2 cellular contexts compared by ENCODE assay signal in the genomic region with DNA sequence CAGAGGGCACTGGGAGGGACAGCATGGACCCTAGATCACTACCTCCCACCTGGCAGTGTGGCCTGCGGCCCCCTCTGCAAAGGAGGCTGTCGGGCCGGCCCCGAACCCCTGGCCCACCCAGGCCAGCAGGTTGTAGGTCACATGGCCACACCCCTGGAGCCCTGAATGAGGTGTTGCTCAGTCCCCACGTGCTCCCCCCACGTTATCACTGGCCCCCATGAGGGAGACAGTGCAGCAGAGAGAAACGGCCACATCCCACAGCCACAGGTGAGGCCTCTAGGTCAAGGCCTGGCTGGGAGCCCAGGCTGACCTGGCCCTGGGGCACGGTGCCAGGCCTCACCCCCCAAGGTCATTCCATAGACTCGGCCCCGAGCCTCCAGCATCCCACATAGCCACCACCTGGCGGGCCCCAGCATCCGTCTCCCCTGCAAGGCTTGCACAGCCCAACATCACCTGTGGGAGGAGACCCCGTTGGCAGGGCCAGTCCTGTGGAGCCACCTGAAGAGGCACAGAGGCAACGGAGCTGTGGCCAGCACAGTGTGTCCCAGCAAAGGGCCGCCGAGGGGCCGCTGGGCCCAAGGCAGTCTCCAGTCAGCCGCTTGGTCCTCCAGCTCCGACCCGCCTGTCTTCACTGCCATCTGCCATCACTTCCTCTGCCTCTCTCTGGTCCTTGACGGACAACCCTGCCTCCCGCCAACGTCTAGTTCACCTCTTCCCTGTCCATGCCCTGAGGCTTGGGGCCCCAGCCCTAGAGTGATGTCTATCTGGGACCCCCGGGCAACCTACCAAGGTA.
TF ChIP-seq lines count a peak whose summit lies in the region.

No MANE protein-coding gene starts in this region.

TF ChIP-seq in HepG2, 621 proteins besides CTCF, POLR2A, EP300 and RAD21 (continued from another document and continues in another):
- TF ChIP-seq SNRNP70 (IDR thresholded peaks at IDR 0.05; ENCODE audit: low read depth, low read length): no peak
- TF ChIP-seq ZNF160 (CRISPR knock-in tag; IDR thresholded peaks at IDR 0.05): no peak
- TF ChIP-seq, protein P1, sequence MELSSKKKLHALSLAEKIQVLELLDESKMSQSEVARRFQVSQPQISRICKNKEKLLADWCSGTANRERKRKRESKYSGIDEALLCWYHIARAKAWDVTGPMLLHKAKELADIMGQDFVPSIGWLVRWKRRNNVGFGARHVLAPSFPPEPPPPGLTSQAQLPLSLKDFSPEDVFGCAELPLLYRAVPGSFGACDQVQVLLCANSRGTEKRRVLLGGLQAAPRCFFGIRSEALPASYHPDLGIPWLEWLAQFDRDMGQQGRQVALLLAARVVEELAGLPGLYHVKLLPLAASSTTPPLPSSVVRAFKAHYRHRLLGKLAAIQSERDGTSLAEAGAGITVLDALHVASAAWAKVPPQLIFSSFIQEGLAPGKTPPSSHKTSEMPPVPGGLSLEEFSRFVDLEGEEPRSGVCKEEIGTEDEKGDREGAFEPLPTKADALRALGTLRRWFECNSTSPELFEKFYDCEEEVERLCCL (CRISPR knock-in tag; IDR thresholded peaks at IDR 0.05; ENCODE audit: borderline replicate concordance): no peak
- no peak for TF ChIP-seq HCFC1 (IDR thresholded peaks at IDR 0.05; ENCODE audit: low read depth, low read length)
- TF ChIP-seq, protein P2, sequence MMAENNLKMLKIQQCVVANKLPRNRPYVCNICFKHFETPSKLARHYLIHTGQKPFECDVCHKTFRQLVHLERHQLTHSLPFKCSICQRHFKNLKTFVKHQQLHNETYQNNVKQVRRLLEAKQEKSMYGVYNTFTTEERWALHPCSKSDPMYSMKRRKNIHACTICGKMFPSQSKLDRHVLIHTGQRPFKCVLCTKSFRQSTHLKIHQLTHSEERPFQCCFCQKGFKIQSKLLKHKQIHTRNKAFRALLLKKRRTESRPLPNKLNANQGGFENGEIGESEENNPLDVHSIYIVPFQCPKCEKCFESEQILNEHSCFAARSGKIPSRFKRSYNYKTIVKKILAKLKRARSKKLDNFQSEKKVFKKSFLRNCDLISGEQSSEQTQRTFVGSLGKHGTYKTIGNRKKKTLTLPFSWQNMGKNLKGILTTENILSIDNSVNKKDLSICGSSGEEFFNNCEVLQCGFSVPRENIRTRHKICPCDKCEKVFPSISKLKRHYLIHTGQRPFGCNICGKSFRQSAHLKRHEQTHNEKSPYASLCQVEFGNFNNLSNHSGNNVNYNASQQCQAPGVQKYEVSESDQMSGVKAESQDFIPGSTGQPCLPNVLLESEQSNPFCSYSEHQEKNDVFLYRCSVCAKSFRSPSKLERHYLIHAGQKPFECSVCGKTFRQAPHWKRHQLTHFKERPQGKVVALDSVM (CRISPR knock-in tag; IDR thresholded peaks at IDR 0.05): peak; percentile 56; the same call in 1 of the 2 replicates
- TF ChIP-seq SCMH1 (CRISPR knock-in tag; IDR thresholded peaks at IDR 0.05; ENCODE audit: borderline replicate concordance): no peak
- no peak for TF ChIP-seq RORA (CRISPR knock-in tag; IDR thresholded peaks at IDR 0.05)
- TF ChIP-seq, protein P3, sequence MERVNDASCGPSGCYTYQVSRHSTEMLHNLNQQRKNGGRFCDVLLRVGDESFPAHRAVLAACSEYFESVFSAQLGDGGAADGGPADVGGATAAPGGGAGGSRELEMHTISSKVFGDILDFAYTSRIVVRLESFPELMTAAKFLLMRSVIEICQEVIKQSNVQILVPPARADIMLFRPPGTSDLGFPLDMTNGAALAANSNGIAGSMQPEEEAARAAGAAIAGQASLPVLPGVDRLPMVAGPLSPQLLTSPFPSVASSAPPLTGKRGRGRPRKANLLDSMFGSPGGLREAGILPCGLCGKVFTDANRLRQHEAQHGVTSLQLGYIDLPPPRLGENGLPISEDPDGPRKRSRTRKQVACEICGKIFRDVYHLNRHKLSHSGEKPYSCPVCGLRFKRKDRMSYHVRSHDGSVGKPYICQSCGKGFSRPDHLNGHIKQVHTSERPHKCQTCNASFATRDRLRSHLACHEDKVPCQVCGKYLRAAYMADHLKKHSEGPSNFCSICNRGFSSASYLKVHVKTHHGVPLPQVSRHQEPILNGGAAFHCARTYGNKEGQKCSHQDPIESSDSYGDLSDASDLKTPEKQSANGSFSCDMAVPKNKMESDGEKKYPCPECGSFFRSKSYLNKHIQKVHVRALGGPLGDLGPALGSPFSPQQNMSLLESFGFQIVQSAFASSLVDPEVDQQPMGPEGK (CRISPR knock-in tag; IDR thresholded peaks at IDR 0.05): peak; percentile 43; the same call in 1 of the 2 replicates
- TF ChIP-seq CCDC6 (CRISPR knock-in tag; IDR thresholded peaks at IDR 0.05): no peak
- TF ChIP-seq, protein P4, sequence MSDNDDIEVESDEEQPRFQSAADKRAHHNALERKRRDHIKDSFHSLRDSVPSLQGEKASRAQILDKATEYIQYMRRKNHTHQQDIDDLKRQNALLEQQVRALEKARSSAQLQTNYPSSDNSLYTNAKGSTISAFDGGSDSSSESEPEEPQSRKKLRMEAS (IDR thresholded peaks at IDR 0.05): 0 out of 2 replicates have a peak, but pooled peaks have one; percentile 23
- TF ChIP-seq SALL1 (CRISPR knock-in tag; IDR thresholded peaks at IDR 0.05): no peak
- TF ChIP-seq GZF1 (CRISPR knock-in tag; IDR thresholded peaks at IDR 0.05): no peak
- TF ChIP-seq MTA1 (CRISPR knock-in tag; IDR thresholded peaks at IDR 0.05; ENCODE audit: borderline replicate concordance): 0 out of 2 replicates have a peak, but pooled peaks have one; percentile 12
- TF ChIP-seq, protein P5, sequence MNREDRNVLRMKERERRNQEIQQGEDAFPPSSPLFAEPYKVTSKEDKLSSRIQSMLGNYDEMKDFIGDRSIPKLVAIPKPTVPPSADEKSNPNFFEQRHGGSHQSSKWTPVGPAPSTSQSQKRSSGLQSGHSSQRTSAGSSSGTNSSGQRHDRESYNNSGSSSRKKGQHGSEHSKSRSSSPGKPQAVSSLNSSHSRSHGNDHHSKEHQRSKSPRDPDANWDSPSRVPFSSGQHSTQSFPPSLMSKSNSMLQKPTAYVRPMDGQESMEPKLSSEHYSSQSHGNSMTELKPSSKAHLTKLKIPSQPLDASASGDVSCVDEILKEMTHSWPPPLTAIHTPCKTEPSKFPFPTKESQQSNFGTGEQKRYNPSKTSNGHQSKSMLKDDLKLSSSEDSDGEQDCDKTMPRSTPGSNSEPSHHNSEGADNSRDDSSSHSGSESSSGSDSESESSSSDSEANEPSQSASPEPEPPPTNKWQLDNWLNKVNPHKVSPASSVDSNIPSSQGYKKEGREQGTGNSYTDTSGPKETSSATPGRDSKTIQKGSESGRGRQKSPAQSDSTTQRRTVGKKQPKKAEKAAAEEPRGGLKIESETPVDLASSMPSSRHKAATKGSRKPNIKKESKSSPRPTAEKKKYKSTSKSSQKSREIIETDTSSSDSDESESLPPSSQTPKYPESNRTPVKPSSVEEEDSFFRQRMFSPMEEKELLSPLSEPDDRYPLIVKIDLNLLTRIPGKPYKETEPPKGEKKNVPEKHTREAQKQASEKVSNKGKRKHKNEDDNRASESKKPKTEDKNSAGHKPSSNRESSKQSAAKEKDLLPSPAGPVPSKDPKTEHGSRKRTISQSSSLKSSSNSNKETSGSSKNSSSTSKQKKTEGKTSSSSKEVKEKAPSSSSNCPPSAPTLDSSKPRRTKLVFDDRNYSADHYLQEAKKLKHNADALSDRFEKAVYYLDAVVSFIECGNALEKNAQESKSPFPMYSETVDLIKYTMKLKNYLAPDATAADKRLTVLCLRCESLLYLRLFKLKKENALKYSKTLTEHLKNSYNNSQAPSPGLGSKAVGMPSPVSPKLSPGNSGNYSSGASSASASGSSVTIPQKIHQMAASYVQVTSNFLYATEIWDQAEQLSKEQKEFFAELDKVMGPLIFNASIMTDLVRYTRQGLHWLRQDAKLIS (CRISPR knock-in tag; IDR thresholded peaks at IDR 0.05): no peak
- TF ChIP-seq ZBTB3 (CRISPR knock-in tag; IDR thresholded peaks at IDR 0.05; ENCODE audit: borderline replicate concordance, low read depth): no peak
- no peak for TF ChIP-seq KDM6A (CRISPR knock-in tag; IDR thresholded peaks at IDR 0.05; ENCODE audit: low read depth)
- no peak for TF ChIP-seq MEIS2 (CRISPR knock-in tag; IDR thresholded peaks at IDR 0.05)
- no peak for TF ChIP-seq ZNF564 (CRISPR knock-in tag; IDR thresholded peaks at IDR 0.05)
- TF ChIP-seq SAP130 (CRISPR knock-in tag; IDR thresholded peaks at IDR 0.05; ENCODE audit: low read depth): no peak

TF ChIP-seq in WTC11, 78 proteins besides CTCF, POLR2A, EP300 and RAD21 (continued from another document):
- TF ChIP-seq, protein P6, sequence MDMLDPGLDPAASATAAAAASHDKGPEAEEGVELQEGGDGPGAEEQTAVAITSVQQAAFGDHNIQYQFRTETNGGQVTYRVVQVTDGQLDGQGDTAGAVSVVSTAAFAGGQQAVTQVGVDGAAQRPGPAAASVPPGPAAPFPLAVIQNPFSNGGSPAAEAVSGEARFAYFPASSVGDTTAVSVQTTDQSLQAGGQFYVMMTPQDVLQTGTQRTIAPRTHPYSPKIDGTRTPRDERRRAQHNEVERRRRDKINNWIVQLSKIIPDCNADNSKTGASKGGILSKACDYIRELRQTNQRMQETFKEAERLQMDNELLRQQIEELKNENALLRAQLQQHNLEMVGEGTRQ (CRISPR knock-in tag; IDR thresholded peaks at IDR 0.05): peak; percentile 22; the same call in 1 of the 2 replicates
